Comparison of ENCODE assay signal across 13 cellular contexts in genomic region chr17:40090234-40091111, GRCh38. TPM values are rescaled to one million over a fixed set of nuclear protein-coding genes. Genes with fewer than 3 reads are reported as not detected.
DNase-seq lines count a peak whose midpoint lies in the region; ATAC-seq and TF ChIP-seq lines count a peak whose summit lies in the region.
"Had no signal": no experiment of that assay in that cellular context is flagged by ENCODE, and none has a peak within 500 bp of the region (broad histone marks: within the 10 kb centered on the region; RNA-seq: fewer than 3 reads in every experiment).

No MANE protein-coding gene starts in this region.

- peaks cover 63% of the 10 kb centered on the region for H3K36me3 ChIP-seq in CD8-positive, alpha-beta T cell (ENCODE audit: insufficient read depth, low read length)
- peaks cover 39 to 56% of the 10 kb centered on the region in 2 donors for H3K36me3 ChIP-seq in stomach smooth muscle (ENCODE audit: control insufficient read depth in 2 of 2, insufficient read depth in 2 of 2, low read length in 2 of 2)
- H3K36me3 ChIP-seq: neural progenitor cell had no signal

- no peaks in the 10 kb centered on the region for H3K9me3 Mint-ChIP-seq in CD8-positive, alpha-beta T cell
- H3K9me3 Mint-ChIP-seq in activated T-helper 17 cell treated with anti-CD3 and anti-CD28 coated beads, Interleukin-2, amount 50 U/mL, for 72 hours: no peaks in the 10 kb centered on the region
- H3K9me3 Mint-ChIP-seq: CD8-positive, alpha-beta memory T cell; neural progenitor cell had no signal

- no peaks in the 10 kb centered on the region for H3K9me3 ChIP-seq in CD8-positive, alpha-beta T cell (ENCODE audit: low read length)
- no peaks in the 10 kb centered on the region for H3K9me3 ChIP-seq in right cardiac atrium (ENCODE audit: control insufficient read depth, low read length)
- H3K9me3 ChIP-seq in stomach smooth muscle (ENCODE audit: control insufficient read depth in 2 of 2, low read length in 2 of 2): no peaks in the 10 kb centered on the region

- CTCF ChIA-PET in CD8-positive, alpha-beta T cell (lab: Charles Lee): interaction anchor here (1.0 to 17.2 kb wide), 7 partner anchors 15 to 76 kb away, joined by 4 to 237 read pairs (median 4); partner anchors contain the start of gene CSF3

- ATAC-seq in CD8-positive, alpha-beta T cell: no peak
- no peak for ATAC-seq in activated T-helper 17 cell treated with anti-CD3 and anti-CD28 coated beads, Interleukin-2, amount 50 U/mL, for 72 hours (replicated peaks)
- ATAC-seq in right cardiac atrium: peak; percentile 1 to 22

- H3K27ac ChIP-seq in CD8-positive, alpha-beta T cell (ENCODE audit: low read depth, low read length): no peak overlapping the region
- H3K27ac ChIP-seq in right cardiac atrium (ENCODE audit: low read length) (peak overlapping the region; percentile 65), stomach smooth muscle (ENCODE audit: low read length) (peak overlapping the region; percentile 80)
- H3K27ac ChIP-seq: cardiac muscle cell, epithelial cell of prostate, hepatocyte, neural progenitor cell had no signal

- H3K27me3 ChIP-seq in CD8-positive, alpha-beta T cell (ENCODE audit: insufficient read depth, low read length): no peaks in the 10 kb centered on the region
- H3K27me3 ChIP-seq in right cardiac atrium (ENCODE audit: control insufficient read depth, insufficient read depth) (no peaks in the 10 kb centered on the region), stomach smooth muscle (ENCODE audit: control insufficient read depth in 1 of 2, insufficient read depth in 2 of 2, low read length in 2 of 2) (no peaks in the 10 kb centered on the region)
- H3K27me3 ChIP-seq: cardiac muscle cell, hepatocyte, neural progenitor cell had no signal

- H3K27me3 Mint-ChIP-seq in CD8-positive, alpha-beta T cell (ENCODE audit: low read depth): no peaks in the 10 kb centered on the region
- H3K27me3 Mint-ChIP-seq in activated T-helper 17 cell treated with anti-CD3 and anti-CD28 coated beads, Interleukin-2, amount 50 U/mL, for 72 hours: no peaks in the 10 kb centered on the region

- peaks cover 28% of the 10 kb centered on the region for H3K4me1 Mint-ChIP-seq in CD8-positive, alpha-beta T cell (ENCODE audit: low read depth)
- H3K4me1 Mint-ChIP-seq in activated T-helper 17 cell treated with anti-CD3 and anti-CD28 coated beads, Interleukin-2, amount 50 U/mL, for 72 hours: peaks cover 17% of the 10 kb centered on the region

- POLR2A ChIA-PET in CD8-positive, alpha-beta T cell (lab: Charles Lee): interaction anchor here (0.6 to 1.5 kb wide), 5 partner anchors 9 to 27 kb away, joined by 3 to 5 read pairs (median 3); partner anchors contain the start of gene NR1D1

- no peak overlapping the region for H3K4me3 Mint-ChIP-seq in CD8-positive, alpha-beta T cell
- H3K4me3 Mint-ChIP-seq in activated T-helper 17 cell treated with anti-CD3 and anti-CD28 coated beads, Interleukin-2, amount 50 U/mL, for 72 hours: no peak overlapping the region
- H3K4me3 Mint-ChIP-seq: CD8-positive, alpha-beta memory T cell; neural progenitor cell had no signal

- WGBS in right cardiac atrium: 49% methylated on average over 14 of the region's 14 CpGs

- TF ChIP-seq CTCF in CD8-positive, alpha-beta T cell (IDR thresholded peaks at IDR 0.05): no peak

- peak overlapping the region in 1 of 2 donors; percentile 26 for H3K9ac ChIP-seq in stomach smooth muscle (ENCODE audit: low read length in 2 of 2)
- H3K9ac ChIP-seq: neural progenitor cell had no signal

- no peak for DNase-seq in CD8-positive, alpha-beta T cell
- DNase-seq in right cardiac atrium (peak in 1 of 3 donors; percentile 84), NCI-H2029 (lab: John Stamatoyannopoulos, UW) (no peak), SIG-M5 treated with dmso at 0.1 percent for 504 hours (lab: John Stamatoyannopoulos, UW; ENCODE audit: unreplicated experiment) (no peak), AML-193 (lab: John Stamatoyannopoulos, UW) (no peak)
- DNase-seq: CD8-positive, alpha-beta memory T cell; NCI-H510A had no signal

- intact Hi-C loops in CD8-positive, alpha-beta T cell (cut with DNase I, micrococcal nuclease): loop anchor here in 1 of 2 experiments (10.0 kb wide), 1 partner anchor 234 kb away; no protein-coding TSS in a partner anchor
- intact Hi-C loops in right cardiac atrium (cut with DNase I): no loop called here

- no peak overlapping the region for H3K4me3 ChIP-seq in CD8-positive, alpha-beta T cell (ENCODE audit: low read depth, low read length)
- H3K4me3 ChIP-seq in right cardiac atrium (ENCODE audit: low read length) (no peak overlapping the region), stomach smooth muscle (ENCODE audit: low read length in 2 of 2) (no peak overlapping the region)
- H3K4me3 ChIP-seq: cardiac muscle cell, hepatocyte, neural progenitor cell had no signal

- peaks cover 23% of the 10 kb centered on the region for H3K4me1 ChIP-seq in CD8-positive, alpha-beta T cell (ENCODE audit: insufficient read depth, low read length)
- H3K4me1 ChIP-seq in right cardiac atrium (ENCODE audit: control insufficient read depth, insufficient read depth, low read length): peaks cover 18% of the 10 kb centered on the region
- H3K4me1 ChIP-seq in stomach smooth muscle (ENCODE audit: control insufficient read depth, insufficient read depth, low read length): peaks cover 74% of the 10 kb centered on the region

- peaks cover 77% of the 10 kb centered on the region for H3K36me3 Mint-ChIP-seq in CD8-positive, alpha-beta T cell
- H3K36me3 Mint-ChIP-seq in activated T-helper 17 cell treated with anti-CD3 and anti-CD28 coated beads, Interleukin-2, amount 50 U/mL, for 72 hours (ENCODE audit: low read depth): peaks cover 45% of the 10 kb centered on the region

- H3K27ac Mint-ChIP-seq in CD8-positive, alpha-beta T cell: peak overlapping the region; percentile 13
- peak overlapping the region; percentile 79 for H3K27ac Mint-ChIP-seq in activated T-helper 17 cell treated with anti-CD3 and anti-CD28 coated beads, Interleukin-2, amount 50 U/mL, for 72 hours

RNA-seq across cellular contexts. Expression of gene NR1D1, which starts 9.9 kb away (rescaled TPM):
- total RNA-seq in CD8-positive, alpha-beta T cell: 10 to 100 TPM; 24.1 to 25.6 TPM
- total RNA-seq in activated T-helper 17 cell treated with anti-CD3 and anti-CD28 coated beads, Interleukin-2, amount 50 U/mL, for 72 hours: 10 to 100 TPM; 12.2 to 21.8 TPM
- total RNA-seq in right cardiac atrium: 10 to 100 TPM; 10.2 to 25.1 (median 18.8) TPM
- polyA plus RNA-seq in right cardiac atrium: 12.3 TPM

RNA-seq across cellular contexts. Expression of gene THRA, which starts 27.7 kb away (rescaled TPM):
- total RNA-seq in CD8-positive, alpha-beta T cell: 10 to 100 TPM; 34.6 to 35.7 TPM
- total RNA-seq in activated T-helper 17 cell treated with anti-CD3 and anti-CD28 coated beads, Interleukin-2, amount 50 U/mL, for 72 hours: 10 to 100 TPM; 10.3 to 14.4 TPM
- 10 to 100 TPM; 80.6 to 99.5 (median 95.9) TPM for total RNA-seq in right cardiac atrium
- polyA plus RNA-seq in right cardiac atrium: 73.3 TPM

RNA-seq across cellular contexts. Expression of gene MSL1, which starts 31.3 kb away (rescaled TPM):
- 10 to 100 TPM; 43.8 to 46.6 TPM for total RNA-seq in CD8-positive, alpha-beta T cell
- total RNA-seq in activated T-helper 17 cell treated with anti-CD3 and anti-CD28 coated beads, Interleukin-2, amount 50 U/mL, for 72 hours: 100 to 1,000 TPM in 1 of 2 donors, 10 to 100 TPM in 1; 80.5 to 114 TPM
- 10 to 100 TPM; 53.6 to 57.3 (median 55.2) TPM for total RNA-seq in right cardiac atrium
- polyA plus RNA-seq in right cardiac atrium: 44.8 TPM

RNA-seq across cellular contexts. Expression of gene MED24, which starts 36.3 kb away (rescaled TPM):
- 100 to 1,000 TPM; 103 to 104 TPM for total RNA-seq in CD8-positive, alpha-beta T cell
- 100 to 1,000 TPM in 1 of 2 donors, 10 to 100 TPM in 1; 83.5 to 140 TPM for total RNA-seq in activated T-helper 17 cell treated with anti-CD3 and anti-CD28 coated beads, Interleukin-2, amount 50 U/mL, for 72 hours
- 10 to 100 TPM; 54.3 to 60.5 (median 54.7) TPM for total RNA-seq in right cardiac atrium
- 45.1 TPM for polyA plus RNA-seq in right cardiac atrium

RNA-seq across cellular contexts. Expression of gene CASC3, which starts 49.9 kb away (rescaled TPM):
- total RNA-seq in CD8-positive, alpha-beta T cell: 100 to 1,000 TPM; 187 to 198 TPM
- 100 to 1,000 TPM; 110 to 244 TPM for total RNA-seq in activated T-helper 17 cell treated with anti-CD3 and anti-CD28 coated beads, Interleukin-2, amount 50 U/mL, for 72 hours
- 10 to 100 TPM; 50.2 to 56.7 (median 50.7) TPM for total RNA-seq in right cardiac atrium
- polyA plus RNA-seq in right cardiac atrium: 23.4 TPM

Comparison
In these comparisons a context has a peak if more than half of its experiments do, and no peak if none do; other contexts are left out.
1. ATAC-seq: peak in right cardiac atrium (2 of 2); none in CD8-positive, alpha-beta T cell (single experiment) and activated T-helper 17 cell treated with anti-CD3 and anti-CD28 coated beads, Interleukin-2, amount 50 U/mL, for 72 hours (single experiment).